In the genomic region with DNA sequence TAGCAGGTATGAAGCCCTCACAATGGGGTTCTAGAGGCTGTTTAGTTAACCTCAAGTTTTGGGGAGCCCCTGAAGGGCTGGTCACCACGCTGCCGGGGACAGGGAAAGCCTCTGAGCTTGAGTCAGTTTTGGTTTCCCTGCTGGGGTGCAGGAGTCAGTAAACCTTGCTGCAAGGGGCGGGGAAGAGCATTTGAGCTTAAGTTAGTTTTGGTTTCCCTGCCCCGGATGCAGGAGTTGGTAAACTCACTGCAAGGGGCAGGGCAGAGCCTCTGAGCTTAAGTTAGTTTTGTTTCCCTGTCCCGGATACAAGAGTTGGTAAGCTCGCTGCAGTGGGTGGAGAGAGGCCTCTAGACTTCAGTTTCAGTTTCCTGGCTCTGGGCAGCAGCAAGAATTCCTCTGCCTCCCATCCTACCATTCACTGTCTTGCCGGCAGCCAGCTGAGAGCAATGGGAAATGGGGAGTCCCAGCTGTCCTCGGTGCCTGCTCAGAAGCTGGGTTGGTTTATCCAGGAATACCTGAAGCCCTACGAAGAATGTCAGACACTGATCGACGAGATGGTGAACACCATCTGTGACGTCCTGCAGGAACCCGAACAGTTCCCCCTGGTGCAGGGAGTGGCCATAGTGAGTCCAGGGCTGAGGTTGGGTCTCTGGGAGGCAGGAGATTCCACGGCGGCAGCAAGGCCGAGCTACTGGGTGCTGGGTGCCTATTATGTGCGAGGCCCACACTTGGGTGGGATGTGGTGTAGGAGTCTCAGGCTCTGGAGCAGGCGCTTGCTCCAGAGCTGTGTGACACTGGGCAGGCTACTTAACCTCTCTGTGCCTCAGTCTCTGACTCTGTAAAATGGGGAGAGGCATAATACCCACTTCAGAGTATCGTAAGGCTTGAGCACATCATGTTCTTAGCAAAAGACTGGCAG, we compare ENCODE assay signal across 8 cellular contexts. TPM values are rescaled to one million over a fixed set of nuclear protein-coding genes. Genes with fewer than 3 reads are reported as not detected.
DNase-seq lines count a peak whose midpoint lies in the region; ATAC-seq and TF ChIP-seq lines count a peak whose summit lies in the region.

A gene with protein sequence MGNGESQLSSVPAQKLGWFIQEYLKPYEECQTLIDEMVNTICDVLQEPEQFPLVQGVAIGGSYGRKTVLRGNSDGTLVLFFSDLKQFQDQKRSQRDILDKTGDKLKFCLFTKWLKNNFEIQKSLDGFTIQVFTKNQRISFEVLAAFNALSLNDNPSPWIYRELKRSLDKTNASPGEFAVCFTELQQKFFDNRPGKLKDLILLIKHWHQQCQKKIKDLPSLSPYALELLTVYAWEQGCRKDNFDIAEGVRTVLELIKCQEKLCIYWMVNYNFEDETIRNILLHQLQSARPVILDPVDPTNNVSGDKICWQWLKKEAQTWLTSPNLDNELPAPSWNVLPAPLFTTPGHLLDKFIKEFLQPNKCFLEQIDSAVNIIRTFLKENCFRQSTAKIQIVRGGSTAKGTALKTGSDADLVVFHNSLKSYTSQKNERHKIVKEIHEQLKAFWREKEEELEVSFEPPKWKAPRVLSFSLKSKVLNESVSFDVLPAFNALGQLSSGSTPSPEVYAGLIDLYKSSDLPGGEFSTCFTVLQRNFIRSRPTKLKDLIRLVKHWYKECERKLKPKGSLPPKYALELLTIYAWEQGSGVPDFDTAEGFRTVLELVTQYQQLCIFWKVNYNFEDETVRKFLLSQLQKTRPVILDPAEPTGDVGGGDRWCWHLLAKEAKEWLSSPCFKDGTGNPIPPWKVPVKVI (plus strand): TSS at position 357 of the 919 bp plus-strand sequence. CDS start 90 bp downstream, at position 447.

- H3K9me3 Mint-ChIP-seq in activated T-cell treated with anti-CD3 and anti-CD28 coated beads, Interleukin-2, amount 50 U/mL, for 4 hours = peaks cover 7% of the 10 kb centered on the region

- H3K4me3 Mint-ChIP-seq in activated T-cell treated with anti-CD3 and anti-CD28 coated beads, Interleukin-2, amount 50 U/mL, for 4 hours = peak within 1 kb of the TSS; percentile 98

- peaks cover 49% of the 10 kb centered on the region for H3K4me1 Mint-ChIP-seq in activated T-cell treated with anti-CD3 and anti-CD28 coated beads, Interleukin-2, amount 50 U/mL, for 4 hours (ENCODE audit: low read depth)

- H3K27me3 ChIP-seq in rectal smooth muscle tissue (ENCODE audit: control insufficient read depth, insufficient read depth, low read length) (no peaks in the 10 kb centered on the region), aorta (ENCODE audit: control insufficient read depth in 1 of 2, insufficient read depth in 2 of 2, low read length in 1 of 2) (no peaks in the 10 kb centered on the region)

- H3K4me3 ChIP-seq in rectal smooth muscle tissue (ENCODE audit: low read length) (peak within 1 kb of the TSS; percentile 70), aorta (ENCODE audit: low read length in 2 of 2) (peak within 1 kb of the TSS in 1 of 2 donors; percentile 52)

- no peak for TF ChIP-seq CTCF in GM10248 (IDR thresholded peaks at IDR 0.05; ENCODE audit: control extremely low read depth, extremely low read depth, low read depth, missing control alignments)

- peak within 1 kb of the TSS; percentile 28 for H3K9ac ChIP-seq in rectal smooth muscle tissue (ENCODE audit: low read length)

- peak; percentile 94 to 95 for ATAC-seq in activated T-cell treated with anti-CD3 and anti-CD28 coated beads, Interleukin-2, amount 50 U/mL, for 4 hours
- ATAC-seq in aorta (ENCODE audit: low FRiP score) = peak; percentile 92

- H3K36me3 ChIP-seq in rectal smooth muscle tissue (ENCODE audit: control insufficient read depth, insufficient read depth, low read length) (no peaks in the 10 kb centered on the region), aorta (ENCODE audit: control insufficient read depth in 1 of 2, insufficient read depth in 2 of 2, low read length in 1 of 2) (no peaks in the 10 kb centered on the region)

- peaks cover 15% of the 10 kb centered on the region for H3K36me3 Mint-ChIP-seq in activated T-cell treated with anti-CD3 and anti-CD28 coated beads, Interleukin-2, amount 50 U/mL, for 4 hours (ENCODE audit: insufficient read depth)

- H3K27me3 Mint-ChIP-seq in activated T-cell treated with anti-CD3 and anti-CD28 coated beads, Interleukin-2, amount 50 U/mL, for 4 hours (ENCODE audit: low read depth) = no peaks in the 10 kb centered on the region

- peak; percentile 89 for DNase-seq in GM10248 (ENCODE audit: extremely low spot score)
- DNase-seq in H4 (ENCODE audit: low spot score) = peak; percentile 87
- peak; percentile 49 for DNase-seq in NCI-H226
- peak; percentile 68 for DNase-seq in activated T-cell treated with anti-CD3 and anti-CD28 coated beads, Interleukin-2, amount 50 U/mL, for 4 hours
- peak; percentile 29 for DNase-seq in fibroblast of the conjunctiva (ENCODE audit: low read depth)
- peak; percentile 76 to 77 for DNase-seq in aorta
- no peak for DNase-seq in NCI-H446 (lab: John Stamatoyannopoulos, UW)

- peaks cover 3% of the 10 kb centered on the region for H3K4me1 ChIP-seq in rectal smooth muscle tissue (ENCODE audit: control insufficient read depth, insufficient read depth, low read length)
- peaks cover 0 to 3% of the 10 kb centered on the region in 2 donors for H3K4me1 ChIP-seq in aorta (ENCODE audit: control insufficient read depth in 1 of 2, insufficient read depth in 2 of 2, low read length in 2 of 2)

- CTCF ChIA-PET in GM10248 (lab: Yijun Ruan, JAX) = interaction anchor here (0.7 to 3.5 kb wide), 16 partner anchors 10 to 196 kb away, joined by 3 to 37 read pairs (median 4); no protein-coding TSS in a partner anchor

- POLR2A ChIA-PET in GM10248 (lab: Yijun Ruan, JAX) = interaction anchor here (0.6 to 1.6 kb wide), 4 partner anchors 9 to 76 kb away, joined by 3 to 4 read pairs (median 4); a partner anchor contains a TSS

- H3K9me3 ChIP-seq in aorta (ENCODE audit: control insufficient read depth, low read length) = no peaks in the 10 kb centered on the region

- WGBS in aorta, 2 donors = 42 to 43% methylated on average over 19 of the region's 19 CpGs

- H3K27ac ChIP-seq in rectal smooth muscle tissue (ENCODE audit: low read depth, low read length) (peak within 1 kb of the TSS; percentile 38), aorta (ENCODE audit: low read depth in 1 of 2, low read length in 2 of 2) (peak within 1 kb of the TSS in 1 of 2 donors; percentile 26)

- intact Hi-C loops in aorta (cut with DNase I) = no loop called here

RNA-seq across cellular contexts. Expression of the gene that starts here (rescaled TPM):
- total RNA-seq in H4 (2014; rRNA removed; shearing (Covaris generic)) = 40.3 and 49.7 TPM in 2 replicates
- total RNA-seq in activated T-cell treated with anti-CD3 and anti-CD28 coated beads, Interleukin-2, amount 50 U/mL, for 4 hours = 10 to 100 TPM; 27.8 to 36.0 (median 34.9) TPM
- total RNA-seq in aorta = 10 to 100 TPM; 12.6 to 18.6 TPM
- polyA plus RNA-seq in aorta = 1 to 10 TPM; 4.8 to 8.1 TPM

Comparison
In these comparisons a context has a peak if more than half of its experiments do, and no peak if none do; other contexts are left out.
1. DNase-seq: peak in GM10248 (single experiment), H4 (single experiment), NCI-H226 (single experiment), activated T-cell treated with anti-CD3 and anti-CD28 coated beads, Interleukin-2, amount 50 U/mL, for 4 hours (single experiment), fibroblast of the conjunctiva (single experiment) and aorta (2 of 2); none in NCI-H446 (0 of 2).